ENCODE assay signal across 18 cellular contexts in genomic region chr2:183186296-183186695, GRCh38.
DNase-seq lines count a peak whose midpoint lies in the region; ATAC-seq, FAIRE-seq and TF ChIP-seq lines count a peak whose summit lies in the region.
"Had no signal": no experiment of that assay in that cellular context is flagged by ENCODE, and none has a peak within 500 bp of the region (broad histone marks: within the 10 kb centered on the region; RNA-seq: fewer than 3 reads in every experiment).

No MANE protein-coding gene starts in this region.

- H2AK9ac ChIP-seq in IMR-90 (replicated peaks; ENCODE audit: low read depth, low read length, poor library complexity), result no peak overlapping the region

- POLR2A ChIA-PET in IMR-90 (lab: Charles Lee; ENCODE audit: unreplicated experiment), result no interaction called here

- peak overlapping the region; percentile 79; the same call in 1 of the 2 replicates for H2BK20ac ChIP-seq in IMR-90 (ENCODE audit: low read depth, low read length)

- WGBS in IMR-90 (ENCODE audit: extremely low coverage in 2 of 2, insufficient read length in 1 of 2), 2 experiments, result no CpG with 5 or more reads among the region's 1 CpG

- peaks cover 15% of the 10 kb centered on the region for H3K4me1 Mint-ChIP-seq in stimulated activated effector memory CD8-positive, alpha-beta T cell treated with anti-CD3 and anti-CD28 coated beads, Interleukin-12 subunit alpha, Interleukin-12 subunit beta, amount 100 ng/mL, for 72 hours

- dilution Hi-C loops in IMR-90 (cut with HindIII; ENCODE audit: low sequenced_read_pairs, unreplicated experiment), result no loop called here

- H3K27me3 ChIP-seq in IMR-90 (ENCODE audit: control insufficient read depth, insufficient read depth, low read length) (no peaks in the 10 kb centered on the region), osteoblast (ENCODE audit: insufficient read depth, low read length) (no peaks in the 10 kb centered on the region)

- no TSS peak for BruUV-seq in IMR-90 (replicated peaks; lab: Mats Ljungman, UMichigan)

- H3K4ac ChIP-seq in IMR-90 (ENCODE audit: low read depth, low read length), result no peak overlapping the region

- H3K9me3 ChIP-seq in IMR-90 (ENCODE audit: control insufficient read depth, insufficient read depth, low read length) (no peaks in the 10 kb centered on the region), osteoblast (ENCODE audit: low read depth, low read length) (peaks cover 1% of the 10 kb centered on the region)

- peak overlapping the region; percentile 91; the same call in 1 of the 2 replicates for H2BK120ac ChIP-seq in IMR-90 (ENCODE audit: low read depth, low read length)

- no peak for TF ChIP-seq CTCF in IMR-90 (conservative IDR thresholded peaks at IDR 0.05; ENCODE audit: low read depth, low read length)
- TF ChIP-seq CTCF in osteoblast (IDR thresholded peaks at IDR 0.05; ENCODE audit: extremely low read depth, low read depth, low read length), result no peak

- H2AK5ac ChIP-seq in IMR-90 (ENCODE audit: low read depth, low read length), result no peak overlapping the region

- H4K91ac ChIP-seq in IMR-90 (ENCODE audit: insufficient read depth, low read depth, low read length), result no peak overlapping the region

- no peak overlapping the region for H3K4me3 Mint-ChIP-seq in stimulated activated effector memory CD8-positive, alpha-beta T cell treated with anti-CD3 and anti-CD28 coated beads, Interleukin-12 subunit alpha, Interleukin-12 subunit beta, amount 100 ng/mL, for 72 hours

- H3K36me3 Mint-ChIP-seq in stimulated activated effector memory CD8-positive, alpha-beta T cell treated with anti-CD3 and anti-CD28 coated beads, Interleukin-12 subunit alpha, Interleukin-12 subunit beta, amount 100 ng/mL, for 72 hours, result peaks cover 85% of the 10 kb centered on the region

- peaks cover 14% of the 10 kb centered on the region for H3K9me1 ChIP-seq in IMR-90 (ENCODE audit: insufficient read depth, low read length)

- H4K20me1 ChIP-seq in IMR-90 (ENCODE audit: insufficient read depth, low read length) (no peaks in the 10 kb centered on the region), osteoblast (ENCODE audit: insufficient read depth, low read length) (no peaks in the 10 kb centered on the region)

- no peak overlapping the region for H3K23ac ChIP-seq in IMR-90 (ENCODE audit: low read depth, low read length)

- no peak overlapping the region; a peak in 1 of 4 replicates for H4K8ac ChIP-seq in IMR-90 (ENCODE audit: low read depth in 2 of 2, low read length in 2 of 2)

- H3K14ac ChIP-seq in IMR-90 (replicated peaks; ENCODE audit: low read depth, low read length), result no peak overlapping the region

- FAIRE-seq in endometrium (lab: Jason Lieb, UNC), result peak; percentile 70
- FAIRE-seq: GM12891, HepG2 had no signal

- intact Hi-C loops in IMR-90 (cut with micrococcal nuclease), result no loop called here

- H3K18ac ChIP-seq in IMR-90 (ENCODE audit: low read depth, low read length), result no peak overlapping the region

- no peak overlapping the region for H2BK15ac ChIP-seq in IMR-90 (ENCODE audit: low read depth, low read length)

- ATAC-seq in IMR-90 (ENCODE audit: low read depth) (peak; percentile 73), GM19452 (IDR thresholded peaks at IDR 0.05; ENCODE audit: unreplicated experiment) (no peak)
- ATAC-seq in stimulated activated effector memory CD8-positive, alpha-beta T cell treated with anti-CD3 and anti-CD28 coated beads, Interleukin-12 subunit alpha, Interleukin-12 subunit beta, amount 100 ng/mL, for 72 hours, result no peak

- H3K79me1 ChIP-seq in IMR-90 (ENCODE audit: low read depth in 1 of 2, low read length in 2 of 2), result peaks cover 6 to 16% of the 10 kb centered on the region in 2 experiments

- peak; percentile 71 for DNase-seq in EH (ENCODE audit: low read depth)
- peak; percentile 64 for DNase-seq in IMR-90
- DNase-seq in osteoblast (ENCODE audit: insufficient read length, low spot score, missing footprints), result no peak
- DNase-seq in stimulated activated effector memory CD8-positive, alpha-beta T cell treated with anti-CD3 and anti-CD28 coated beads, Interleukin-12 subunit alpha, Interleukin-12 subunit beta, amount 100 ng/mL, for 72 hours (ENCODE audit: low spot score in 2 of 2), result no peak
- no peak for DNase-seq in GM03348 (ENCODE audit: low spot score)
- DNase-seq: AML-193, DMS79 treated with DMSO at 0.1 percent for 48 hours, MV-4-11, NCI-H1694 treated with DMSO at 0.1 percent for 48 hours, OCI-M1, SHP77 had no signal

- no peak overlapping the region for H3K56ac ChIP-seq in IMR-90 (ENCODE audit: extremely low read depth, insufficient read depth, low read length)

- no peak for TF ChIP-seq POLR2A in IMR-90 (IDR thresholded peaks at IDR 0.05; ENCODE audit: low read depth, low read length)

- H2AFZ ChIP-seq in IMR-90 (replicated peaks; ENCODE audit: low read length, poor library complexity) (no peak overlapping the region), osteoblast (ENCODE audit: low read length) (no peak overlapping the region)

- H3K27ac Mint-ChIP-seq in stimulated activated effector memory CD8-positive, alpha-beta T cell treated with anti-CD3 and anti-CD28 coated beads, Interleukin-12 subunit alpha, Interleukin-12 subunit beta, amount 100 ng/mL, for 72 hours, result no peak overlapping the region

- no peak overlapping the region for H3K9ac ChIP-seq in IMR-90 (ENCODE audit: low read depth, low read length)
- H3K9ac ChIP-seq: KMS-11 had no signal

- H3K4me3 ChIP-seq in IMR-90 (ENCODE audit: insufficient read depth, low read depth, low read length) (no peak overlapping the region), osteoblast (ENCODE audit: insufficient read depth, low read length) (no peak overlapping the region)
- H3K4me3 ChIP-seq: SK-N-MC had no signal

- H2BK5ac ChIP-seq in IMR-90 (ENCODE audit: low read depth, low read length, poor library complexity, severe bottlenecking), result peak overlapping the region; percentile 81

- in situ Hi-C loops in IMR-90 (cut with MboI; ENCODE audit: low sequenced_read_pairs), result no loop called here

- CTCF ChIA-PET in IMR-90 (lab: Yijun Ruan, JAX), result no interaction called here

- TF ChIP-seq RAD21 in IMR-90 (IDR thresholded peaks at IDR 0.05; ENCODE audit: low read length), result no peak

- peaks cover 11% of the 10 kb centered on the region for H3K4me1 ChIP-seq in IMR-90 (ENCODE audit: control insufficient read depth, insufficient read depth, low read length)
- peaks cover 9% of the 10 kb centered on the region for H3K4me1 ChIP-seq in osteoblast (ENCODE audit: insufficient read depth, low read length)

- H3K36me3 ChIP-seq in IMR-90 (ENCODE audit: control insufficient read depth, insufficient read depth, low read length) (0 out of 2 replicates have a peak, but pooled peaks cover 3% of the 10 kb centered on the region), osteoblast (ENCODE audit: insufficient read depth, low read length) (no peaks in the 10 kb centered on the region)

- H3K9me3 Mint-ChIP-seq in stimulated activated effector memory CD8-positive, alpha-beta T cell treated with anti-CD3 and anti-CD28 coated beads, Interleukin-12 subunit alpha, Interleukin-12 subunit beta, amount 100 ng/mL, for 72 hours, result peaks cover 10% of the 10 kb centered on the region

- H3K79me2 ChIP-seq in osteoblast (ENCODE audit: insufficient read depth, low read length), result peaks cover 6% of the 10 kb centered on the region

- H4K5ac ChIP-seq in IMR-90 (ENCODE audit: low read depth, low read length), result no peak overlapping the region

- H3K27ac ChIP-seq in IMR-90 (ENCODE audit: insufficient read depth, low read length), result no peak overlapping the region
- no peak overlapping the region for H3K27ac ChIP-seq in osteoblast (ENCODE audit: low read depth, low read length)
- H3K27ac ChIP-seq: C4-2B, KMS-11, SK-N-MC had no signal

- peak overlapping the region; percentile 63; the same call in 1 of the 2 replicates for H3K4me2 ChIP-seq in IMR-90 (ENCODE audit: low read depth, low read length)
- peak overlapping the region; percentile 12 for H3K4me2 ChIP-seq in osteoblast (ENCODE audit: insufficient read depth, low read length)
- H3K4me2 ChIP-seq: KMS-11 had no signal

TF ChIP-seq in IMR-90, 13 proteins besides CTCF, POLR2A, EP300 and RAD21:
- TF ChIP-seq ELK1 (IDR thresholded peaks at IDR 0.05; ENCODE audit: borderline replicate concordance, low read depth, low read length) (no peak), CEBPB (IDR thresholded peaks at IDR 0.05; ENCODE audit: low read depth, low read length) (no peak), USF2 (IDR thresholded peaks at IDR 0.05; ENCODE audit: low read depth, low read length) (no peak)

Comparison
In these comparisons a context has a peak if more than half of its experiments do, and no peak if none do; other contexts are left out.
1. DNase-seq: peak in EH (single experiment) and IMR-90 (single experiment); none in osteoblast (single experiment), stimulated activated effector memory CD8-positive, alpha-beta T cell treated with anti-CD3 and anti-CD28 coated beads, Interleukin-12 subunit alpha, Interleukin-12 subunit beta, amount 100 ng/mL, for 72 hours (0 of 2) and GM03348 (single experiment).